1 cellular context compared by ENCODE assay signal in the genomic region with DNA sequence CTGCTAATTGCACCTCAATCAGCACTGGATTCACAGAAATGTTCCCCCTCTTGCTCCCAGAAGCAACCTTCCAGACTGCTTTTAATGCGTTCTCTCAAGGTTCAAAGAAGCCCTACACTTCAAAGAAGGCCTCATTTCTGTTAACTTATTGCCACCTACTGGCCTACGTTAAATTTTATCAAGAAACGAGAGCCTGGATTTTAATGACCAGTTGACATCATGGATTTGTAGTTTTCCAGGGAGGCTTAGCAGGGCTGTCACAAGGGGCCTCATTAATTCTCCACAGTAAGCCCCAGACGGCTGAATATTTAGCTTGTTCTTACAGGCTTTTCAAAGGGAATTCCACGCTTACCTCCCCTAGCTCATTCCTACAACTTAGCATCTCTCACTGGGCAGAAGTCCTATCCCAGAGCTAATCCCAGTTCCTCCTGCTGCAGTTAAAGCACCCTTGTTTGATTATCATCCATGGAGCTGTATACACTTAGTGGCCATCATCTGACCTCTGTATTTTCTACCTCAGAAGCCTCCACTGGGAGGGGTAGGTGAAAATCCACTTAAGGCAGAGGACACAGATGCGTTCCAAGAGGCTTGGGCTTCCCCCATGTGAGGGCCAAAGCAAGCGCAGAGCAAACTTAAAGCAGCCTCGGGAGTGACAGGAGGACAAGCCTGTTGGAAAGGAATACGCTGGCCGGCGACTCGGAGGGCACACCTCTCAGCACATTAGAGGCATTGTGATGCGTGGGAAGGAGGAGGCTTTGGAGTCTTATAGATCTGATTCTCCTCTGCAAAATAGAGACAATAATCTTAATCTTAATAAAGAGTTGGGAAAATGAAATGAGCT.
TF ChIP-seq lines count a peak whose summit lies in the region.

No MANE protein-coding gene starts in this region.

TF ChIP-seq in GM12878, 131 proteins besides CTCF, POLR2A, EP300 and RAD21 (continued from another document):
- TF ChIP-seq, protein P1, sequence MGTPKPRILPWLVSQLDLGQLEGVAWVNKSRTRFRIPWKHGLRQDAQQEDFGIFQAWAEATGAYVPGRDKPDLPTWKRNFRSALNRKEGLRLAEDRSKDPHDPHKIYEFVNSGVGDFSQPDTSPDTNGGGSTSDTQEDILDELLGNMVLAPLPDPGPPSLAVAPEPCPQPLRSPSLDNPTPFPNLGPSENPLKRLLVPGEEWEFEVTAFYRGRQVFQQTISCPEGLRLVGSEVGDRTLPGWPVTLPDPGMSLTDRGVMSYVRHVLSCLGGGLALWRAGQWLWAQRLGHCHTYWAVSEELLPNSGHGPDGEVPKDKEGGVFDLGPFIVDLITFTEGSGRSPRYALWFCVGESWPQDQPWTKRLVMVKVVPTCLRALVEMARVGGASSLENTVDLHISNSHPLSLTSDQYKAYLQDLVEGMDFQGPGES (IDR thresholded peaks at IDR 0.05), result no peak
- TF ChIP-seq, protein P2, sequence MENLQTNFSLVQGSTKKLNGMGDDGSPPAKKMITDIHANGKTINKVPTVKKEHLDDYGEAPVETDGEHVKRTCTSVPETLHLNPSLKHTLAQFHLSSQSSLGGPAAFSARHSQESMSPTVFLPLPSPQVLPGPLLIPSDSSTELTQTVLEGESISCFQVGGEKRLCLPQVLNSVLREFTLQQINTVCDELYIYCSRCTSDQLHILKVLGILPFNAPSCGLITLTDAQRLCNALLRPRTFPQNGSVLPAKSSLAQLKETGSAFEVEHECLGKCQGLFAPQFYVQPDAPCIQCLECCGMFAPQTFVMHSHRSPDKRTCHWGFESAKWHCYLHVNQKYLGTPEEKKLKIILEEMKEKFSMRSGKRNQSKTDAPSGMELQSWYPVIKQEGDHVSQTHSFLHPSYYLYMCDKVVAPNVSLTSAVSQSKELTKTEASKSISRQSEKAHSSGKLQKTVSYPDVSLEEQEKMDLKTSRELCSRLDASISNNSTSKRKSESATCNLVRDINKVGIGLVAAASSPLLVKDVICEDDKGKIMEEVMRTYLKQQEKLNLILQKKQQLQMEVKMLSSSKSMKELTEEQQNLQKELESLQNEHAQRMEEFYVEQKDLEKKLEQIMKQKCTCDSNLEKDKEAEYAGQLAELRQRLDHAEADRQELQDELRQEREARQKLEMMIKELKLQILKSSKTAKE (IDR thresholded peaks at IDR 0.05; ENCODE audit: low read depth, poor library complexity, severe bottlenecking), result no peak
